ENCODE assay signal across 18 cellular contexts in the genomic region with DNA sequence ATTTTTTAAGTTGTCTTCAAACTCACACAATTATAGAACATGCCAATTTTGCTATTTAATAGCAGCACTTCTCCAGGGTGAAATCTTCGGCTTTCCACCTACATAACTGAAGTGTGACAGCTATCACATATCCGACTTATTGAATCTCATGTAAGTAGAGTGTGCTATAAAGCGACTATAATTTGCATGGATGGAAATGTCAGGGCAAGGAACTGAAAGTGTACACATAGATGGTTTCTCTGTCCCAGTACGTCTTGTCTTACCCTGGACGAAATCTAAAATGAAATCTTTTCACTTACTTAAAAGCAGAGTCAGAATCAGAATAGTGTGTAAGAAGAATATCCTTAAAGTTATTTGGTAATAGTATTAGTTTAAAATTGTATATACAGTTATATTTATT.
"Had no signal": no experiment of that assay in that cellular context is flagged by ENCODE, and none has a peak within 500 bp of the region (broad histone marks: within the 10 kb centered on the region; RNA-seq: fewer than 3 reads in every experiment).

No MANE protein-coding gene starts in this region.

- H3K27me3 ChIP-seq: esophagus squamous epithelium, right lobe of liver, transverse colon had no signal

- H3K9me3 ChIP-seq: esophagus squamous epithelium, prostate gland, right lobe of liver, thoracic aorta, transverse colon had no signal

- DNase-seq: dermis blood vessel endothelial cell; esophagus squamous epithelium; foreskin fibroblast; left colon; mesendoderm; naive B cell; retina; right lobe of liver; stimulated activated CD4-positive, alpha-beta T cell treated with anti-CD3 and anti-CD28 coated beads, Interleukin-4, amount 100 ng/mL, for 1 hour; stimulated activated CD8-positive, alpha-beta memory T cell treated with anti-CD3 and anti-CD28 coated beads, Interleukin-4, amount 100 ng/mL, for 48 hours; stimulated activated naive CD8-positive, alpha-beta T cell treated with anti-CD3 and anti-CD28 coated beads, Interleukin-15, amount 100 ng/mL, for 72 hours; substantia nigra; transverse colon had no signal

- H3K79me2 ChIP-seq: parathyroid adenoma had no signal

- H3K9ac ChIP-seq: parathyroid adenoma had no signal

- ATAC-seq: left colon; stimulated activated effector memory CD8-positive, alpha-beta T cell treated with anti-CD3 and anti-CD28 coated beads, Interleukin-12 subunit alpha, Interleukin-12 subunit beta, amount 100 ng/mL, for 72 hours; stimulated activated naive CD8-positive, alpha-beta T cell treated with anti-CD3 and anti-CD28 coated beads, Interleukin-15, amount 100 ng/mL, for 72 hours had no signal

- H3K4me3 ChIP-seq: esophagus squamous epithelium, prostate gland, right lobe of liver, thoracic aorta, transverse colon had no signal

- H3K27ac ChIP-seq: esophagus squamous epithelium, parathyroid adenoma, prostate gland, right lobe of liver, thoracic aorta, transverse colon had no signal

- FAIRE-seq: colon had no signal

- H3K36me3 ChIP-seq: esophagus squamous epithelium, prostate gland, right lobe of liver, thoracic aorta, transverse colon had no signal

- H3K4me1 ChIP-seq: esophagus squamous epithelium, prostate gland, right lobe of liver, transverse colon had no signal
